1 cellular context compared by ENCODE assay signal in the genomic region with DNA sequence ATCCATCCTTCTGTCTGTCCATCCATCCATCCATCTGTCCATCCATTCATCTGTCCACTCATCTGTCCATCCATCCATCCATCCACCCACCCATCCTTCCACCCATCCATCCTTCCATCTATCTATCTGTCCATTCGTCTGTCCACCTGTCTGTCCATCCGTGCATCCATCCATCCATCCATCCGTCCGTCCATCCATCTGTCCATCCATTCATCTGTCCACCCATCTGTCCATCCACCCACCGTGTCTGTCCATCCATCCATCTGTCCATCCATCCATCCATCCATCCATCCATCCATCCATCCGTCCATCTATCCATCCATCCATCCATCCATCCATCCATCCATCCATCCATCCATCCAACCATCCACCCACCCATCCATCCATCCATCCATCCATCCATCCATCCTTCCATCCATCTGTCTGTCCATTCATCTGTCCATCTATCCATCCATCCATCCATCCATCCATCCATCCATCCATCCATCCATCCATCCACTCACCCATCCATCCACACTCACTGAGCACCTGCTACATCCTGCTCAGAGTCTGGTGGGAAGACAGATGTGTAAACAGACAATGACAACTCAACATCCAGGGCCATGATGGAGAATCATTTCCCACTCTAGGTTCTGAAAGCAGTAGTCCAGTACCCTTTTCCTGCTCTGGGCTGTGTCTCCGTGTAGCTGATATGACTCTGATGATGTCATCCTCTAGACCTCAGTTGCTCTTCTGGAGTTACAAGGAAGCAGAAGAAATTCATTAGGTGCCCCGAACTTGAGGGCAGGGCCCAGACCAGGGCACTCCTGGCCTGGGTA.
TF ChIP-seq lines count a peak whose summit lies in the region.

No MANE protein-coding gene starts in this region.

TF ChIP-seq in HepG2, 621 proteins besides CTCF, POLR2A, EP300 and RAD21:
- TF ChIP-seq RAD51 (IDR thresholded peaks at IDR 0.05; ENCODE audit: borderline replicate concordance) = no peak
- TF ChIP-seq CREB1 (IDR thresholded peaks at IDR 0.05) = peak; percentile 49
- no peak for TF ChIP-seq CREB1 (CRISPR knock-in tag; IDR thresholded peaks at IDR 0.05)
- peak; percentile 89 for TF ChIP-seq ATF7 (IDR thresholded peaks at IDR 0.05)
- TF ChIP-seq ATF7 (CRISPR knock-in tag; IDR thresholded peaks at IDR 0.05) = no peak
TF ChIP-seq in HepG2: peak in this region for 2.
